ENCODE assay signal across 1 cellular context in the genomic region with DNA sequence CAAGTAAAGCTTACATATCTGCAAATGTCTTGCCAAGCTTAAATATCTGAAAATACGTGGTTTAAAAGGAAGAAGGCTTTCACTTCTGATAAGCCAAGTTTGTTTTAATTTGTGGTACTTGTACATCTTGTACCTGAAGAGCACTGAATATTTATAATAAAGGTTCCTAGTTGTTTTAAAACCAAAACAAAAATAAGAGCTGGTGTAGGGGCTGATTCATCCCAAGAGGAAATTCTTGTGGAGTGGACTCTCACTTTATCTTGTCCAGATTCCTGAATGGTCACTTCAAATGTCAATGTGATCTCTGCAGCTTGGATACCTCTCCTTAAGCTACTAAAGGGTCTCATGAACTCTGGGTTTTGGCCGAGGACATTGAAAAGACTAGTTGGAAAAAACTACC.
TF ChIP-seq lines count a peak whose summit lies in the region.

No MANE protein-coding gene starts in this region.

TF ChIP-seq in GM23338, 12 proteins besides CTCF, POLR2A, EP300 and RAD21:
- no peak for TF ChIP-seq EZH2 (IDR thresholded peaks at IDR 0.05; ENCODE audit: low read depth, unreplicated experiment)
- TF ChIP-seq CREB1 (CRISPR knock-in tag; IDR thresholded peaks at IDR 0.05; ENCODE audit: low read depth): no peak
- no peak for TF ChIP-seq JUNB (IDR thresholded peaks at IDR 0.05; ENCODE audit: unreplicated experiment)
- TF ChIP-seq ZNF114 (CRISPR knock-in tag; IDR thresholded peaks at IDR 0.05): no peak
- no peak for TF ChIP-seq NANOG (IDR thresholded peaks at IDR 0.05; ENCODE audit: borderline replicate concordance)
- TF ChIP-seq POLR2AphosphoS5 (IDR thresholded peaks at IDR 0.05; ENCODE audit: low read depth): no peak
- TF ChIP-seq, protein P1, sequence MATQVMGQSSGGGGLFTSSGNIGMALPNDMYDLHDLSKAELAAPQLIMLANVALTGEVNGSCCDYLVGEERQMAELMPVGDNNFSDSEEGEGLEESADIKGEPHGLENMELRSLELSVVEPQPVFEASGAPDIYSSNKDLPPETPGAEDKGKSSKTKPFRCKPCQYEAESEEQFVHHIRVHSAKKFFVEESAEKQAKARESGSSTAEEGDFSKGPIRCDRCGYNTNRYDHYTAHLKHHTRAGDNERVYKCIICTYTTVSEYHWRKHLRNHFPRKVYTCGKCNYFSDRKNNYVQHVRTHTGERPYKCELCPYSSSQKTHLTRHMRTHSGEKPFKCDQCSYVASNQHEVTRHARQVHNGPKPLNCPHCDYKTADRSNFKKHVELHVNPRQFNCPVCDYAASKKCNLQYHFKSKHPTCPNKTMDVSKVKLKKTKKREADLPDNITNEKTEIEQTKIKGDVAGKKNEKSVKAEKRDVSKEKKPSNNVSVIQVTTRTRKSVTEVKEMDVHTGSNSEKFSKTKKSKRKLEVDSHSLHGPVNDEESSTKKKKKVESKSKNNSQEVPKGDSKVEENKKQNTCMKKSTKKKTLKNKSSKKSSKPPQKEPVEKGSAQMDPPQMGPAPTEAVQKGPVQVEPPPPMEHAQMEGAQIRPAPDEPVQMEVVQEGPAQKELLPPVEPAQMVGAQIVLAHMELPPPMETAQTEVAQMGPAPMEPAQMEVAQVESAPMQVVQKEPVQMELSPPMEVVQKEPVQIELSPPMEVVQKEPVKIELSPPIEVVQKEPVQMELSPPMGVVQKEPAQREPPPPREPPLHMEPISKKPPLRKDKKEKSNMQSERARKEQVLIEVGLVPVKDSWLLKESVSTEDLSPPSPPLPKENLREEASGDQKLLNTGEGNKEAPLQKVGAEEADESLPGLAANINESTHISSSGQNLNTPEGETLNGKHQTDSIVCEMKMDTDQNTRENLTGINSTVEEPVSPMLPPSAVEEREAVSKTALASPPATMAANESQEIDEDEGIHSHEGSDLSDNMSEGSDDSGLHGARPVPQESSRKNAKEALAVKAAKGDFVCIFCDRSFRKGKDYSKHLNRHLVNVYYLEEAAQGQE (IDR thresholded peaks at IDR 0.05; ENCODE audit: unreplicated experiment): no peak
- TF ChIP-seq, protein P2, sequence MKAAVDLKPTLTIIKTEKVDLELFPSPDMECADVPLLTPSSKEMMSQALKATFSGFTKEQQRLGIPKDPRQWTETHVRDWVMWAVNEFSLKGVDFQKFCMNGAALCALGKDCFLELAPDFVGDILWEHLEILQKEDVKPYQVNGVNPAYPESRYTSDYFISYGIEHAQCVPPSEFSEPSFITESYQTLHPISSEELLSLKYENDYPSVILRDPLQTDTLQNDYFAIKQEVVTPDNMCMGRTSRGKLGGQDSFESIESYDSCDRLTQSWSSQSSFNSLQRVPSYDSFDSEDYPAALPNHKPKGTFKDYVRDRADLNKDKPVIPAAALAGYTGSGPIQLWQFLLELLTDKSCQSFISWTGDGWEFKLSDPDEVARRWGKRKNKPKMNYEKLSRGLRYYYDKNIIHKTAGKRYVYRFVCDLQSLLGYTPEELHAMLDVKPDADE (IDR thresholded peaks at IDR 0.05): no peak
- no peak for TF ChIP-seq STAT1 (IDR thresholded peaks at IDR 0.05; ENCODE audit: unreplicated experiment)
- TF ChIP-seq ZNF462 (CRISPR knock-in tag; IDR thresholded peaks at IDR 0.05): no peak
- no peak for TF ChIP-seq ZNF331 (CRISPR knock-in tag; IDR thresholded peaks at IDR 0.05; ENCODE audit: low read depth)
- TF ChIP-seq EZH2phosphoT487 (IDR thresholded peaks at IDR 0.05; ENCODE audit: unreplicated experiment): no peak
